Comparison of ENCODE assay signal across 13 cellular contexts in genomic region chr9:122821278-122821952, GRCh38. TPM values are rescaled to one million over a fixed set of nuclear protein-coding genes. Genes with fewer than 3 reads are reported as not detected.
A peak's percentile ranks its signal among the peaks of the same experiment; 100 is the strongest.
DNase-seq lines count a peak whose midpoint lies in the region; ATAC-seq and TF ChIP-seq lines count a peak whose summit lies in the region.
"Had no signal": no experiment of that assay in that cellular context is flagged by ENCODE, and none has a peak within 500 bp of the region (broad histone marks: within the 10 kb centered on the region; RNA-seq: fewer than 3 reads in every experiment).

No MANE protein-coding gene starts in this region.

- 62% methylated on average over 7 of the region's 7 CpGs for WGBS in SK-N-SH (ENCODE audit: low lambda C conversion rate)

- H3K9ac ChIP-seq in SK-N-SH: no peak overlapping the region

- no peak for TF ChIP-seq CTCF in SK-N-SH (IDR thresholded peaks at IDR 0.05)

- CTCF ChIA-PET in SK-N-SH (lab: Yijun Ruan, JAX): interaction anchor here (0.6 to 4.2 kb wide), 3 partner anchors 11 to 727 kb away, joined by 3 to 25 read pairs (median 3); no protein-coding TSS in a partner anchor

- no peak for TF ChIP-seq EP300 in SK-N-SH (IDR thresholded peaks at IDR 0.05; ENCODE audit: borderline replicate concordance in 1 of 2, low read depth in 1 of 2, low read length in 1 of 2)

- no peak overlapping the region for H3K4me2 ChIP-seq in SK-N-SH

- no peaks in the 10 kb centered on the region for H3K9me2 ChIP-seq in SK-N-SH

- H3K9me3 Mint-ChIP-seq in activated naive CD8-positive, alpha-beta T cell treated with anti-CD3 and anti-CD28 coated beads, Interleukin-2, amount 10 ng/mL, durations not matched to agents 7 days and 5 days: no peaks in the 10 kb centered on the region
- H3K9me3 Mint-ChIP-seq in immature natural killer cell: no peaks in the 10 kb centered on the region

- H2AFZ ChIP-seq in SK-N-SH (ENCODE audit: low read depth): no peak overlapping the region

- H3K4me3 Mint-ChIP-seq in activated naive CD8-positive, alpha-beta T cell treated with anti-CD3 and anti-CD28 coated beads, Interleukin-2, amount 10 ng/mL, durations not matched to agents 7 days and 5 days: no peak overlapping the region
- no peak overlapping the region for H3K4me3 Mint-ChIP-seq in immature natural killer cell

- ATAC-seq in SK-N-SH treated with all-trans-retinoic acid at 6 μM for 48 hours: no peak
- no peak for ATAC-seq in activated naive CD8-positive, alpha-beta T cell treated with anti-CD3 and anti-CD28 coated beads, Interleukin-2, amount 10 ng/mL, durations not matched to agents 7 days and 5 days (ENCODE audit: low read depth)
- ATAC-seq in activated CD4-positive, CD25-positive, alpha-beta regulatory T cell treated with anti-CD3 and anti-CD28 coated beads, Interleukin-2, amount 50 U/mL, for 24 hours: no peak
- no peak for ATAC-seq in HG02571 (IDR thresholded peaks at IDR 0.05; ENCODE audit: unreplicated experiment)

- H3K27ac ChIP-seq in SK-N-SH (ENCODE audit: low read depth in 2 of 2, low read length in 1 of 2): no peak overlapping the region; a peak in 1 of 4 replicates
- H3K27ac ChIP-seq in temporal lobe (ENCODE audit: low read depth, low read length): peak overlapping the region; percentile 36
- H3K27ac ChIP-seq: suprapubic skin had no signal

- peak overlapping the region; percentile 11 for H3K27ac Mint-ChIP-seq in activated naive CD8-positive, alpha-beta T cell treated with anti-CD3 and anti-CD28 coated beads, Interleukin-2, amount 10 ng/mL, durations not matched to agents 7 days and 5 days
- peak overlapping the region in 5 of 6 donors; percentile 44 to 80 (median 59) for H3K27ac Mint-ChIP-seq in immature natural killer cell

- H3F3A ChIP-seq in SK-N-SH (replicated peaks; ENCODE audit: insufficient read depth): peaks cover 29% of the 10 kb centered on the region

- H3K36me3 Mint-ChIP-seq in activated naive CD8-positive, alpha-beta T cell treated with anti-CD3 and anti-CD28 coated beads, Interleukin-2, amount 10 ng/mL, durations not matched to agents 7 days and 5 days: peaks cover 26% of the 10 kb centered on the region
- H3K36me3 Mint-ChIP-seq in immature natural killer cell: peaks cover 0 to 40% (median 17%) of the 10 kb centered on the region in 3 donors

- no peak for DNase-seq in SK-N-SH
- no peak for DNase-seq in activated naive CD8-positive, alpha-beta T cell treated with anti-CD3 and anti-CD28 coated beads, Interleukin-2, amount 10 ng/mL, durations not matched to agents 7 days and 5 days
- DNase-seq in immature natural killer cell: no peak
- no peak for DNase-seq in hippocampal formation (lab: John Stamatoyannopoulos, UW)
- DNase-seq: ACHN; activated CD4-positive, alpha-beta T cell treated with anti-CD3 and anti-CD28 coated beads for 1 hour; NCI-H2029 treated with DMSO at 0.1 percent for 48 hours had no signal

- H3K79me2 ChIP-seq in SK-N-SH (ENCODE audit: insufficient read depth): peaks cover 65% of the 10 kb centered on the region

- POLR2A ChIA-PET in SK-N-SH (lab: Yijun Ruan, JAX): no interaction called here
- POLR2A ChIA-PET in activated naive CD8-positive, alpha-beta T cell treated with anti-CD3 and anti-CD28 coated beads, Interleukin-2, amount 10 ng/mL, durations not matched to agents 7 days and 5 days (lab: Charles Lee): no interaction called here

- H3K4me1 Mint-ChIP-seq in activated naive CD8-positive, alpha-beta T cell treated with anti-CD3 and anti-CD28 coated beads, Interleukin-2, amount 10 ng/mL, durations not matched to agents 7 days and 5 days: peaks cover 25% of the 10 kb centered on the region
- H3K4me1 Mint-ChIP-seq in immature natural killer cell: peaks cover 29 to 61% of the 10 kb centered on the region in 2 donors

- H4K20me1 ChIP-seq in SK-N-SH (ENCODE audit: insufficient read depth): peaks cover 18% of the 10 kb centered on the region

- no peak for TF ChIP-seq RAD21 in SK-N-SH (IDR thresholded peaks at IDR 0.05; ENCODE audit: low read length)

- H3K36me3 ChIP-seq in SK-N-SH (replicated peaks in 1 of 2; ENCODE audit: control insufficient read depth in 1 of 2, insufficient read depth in 2 of 2, low read length in 1 of 2): peaks cover 47 to 59% of the 10 kb centered on the region in 2 experiments

- no peaks in the 10 kb centered on the region for H3K27me3 Mint-ChIP-seq in activated naive CD8-positive, alpha-beta T cell treated with anti-CD3 and anti-CD28 coated beads, Interleukin-2, amount 10 ng/mL, durations not matched to agents 7 days and 5 days
- no peaks in the 10 kb centered on the region for H3K27me3 Mint-ChIP-seq in immature natural killer cell (ENCODE audit: low read depth in 3 of 3)

- H3K4me3 ChIP-seq in SK-N-SH (ENCODE audit: low read depth in 2 of 2, low read length in 1 of 2): no peak overlapping the region
- H3K4me3 ChIP-seq: suprapubic skin had no signal

- no peaks in the 10 kb centered on the region for H3K27me3 ChIP-seq in SK-N-SH (ENCODE audit: insufficient read depth)
- H3K27me3 ChIP-seq: suprapubic skin had no signal

- H3K9me3 ChIP-seq in SK-N-SH: no peaks in the 10 kb centered on the region
- H3K9me3 ChIP-seq: suprapubic skin had no signal

- peaks cover 4 to 17% of the 10 kb centered on the region in 2 experiments; a peak in 3 of 4 replicates for H3K4me1 ChIP-seq in SK-N-SH (ENCODE audit: control insufficient read depth in 1 of 2, insufficient read depth in 2 of 2, low read depth in 1 of 2, low read length in 1 of 2)

TF ChIP-seq in SK-N-SH, 30 proteins besides CTCF, POLR2A, EP300 and RAD21:
- TF ChIP-seq TAF1 (IDR thresholded peaks at IDR 0.05; ENCODE audit: borderline replicate concordance, low read depth, low read length): no peak
- no peak for TF ChIP-seq EZH2phosphoT487 (IDR thresholded peaks at IDR 0.05; ENCODE audit: borderline replicate concordance, low read depth)
- TF ChIP-seq GATA2 (CRISPR knock-in tag; IDR thresholded peaks at IDR 0.05): peak; percentile 46; the same call in 1 of the 2 replicates
- no peak for TF ChIP-seq ELF1 (IDR thresholded peaks at IDR 0.05)
- TF ChIP-seq SIN3A (IDR thresholded peaks at IDR 0.05; ENCODE audit: borderline replicate concordance, low read depth, low read length): no peak
TF ChIP-seq in SK-N-SH: peak in this region for 1.

TF ChIP-seq in SK-N-SH treated with all-trans-retinoic acid at 6 μM for 48 hours, 23 proteins besides CTCF, POLR2A, EP300 and RAD21 (continues in another document):
- TF ChIP-seq PATZ1 (CRISPR knock-in tag; IDR thresholded peaks at IDR 0.05; ENCODE audit: borderline replicate concordance) (no peak), GLIS3 (CRISPR knock-in tag; IDR thresholded peaks at IDR 0.05) (no peak), PPARA (CRISPR knock-in tag; IDR thresholded peaks at IDR 0.05; ENCODE audit: borderline replicate concordance) (no peak), OSR1 (CRISPR knock-in tag; IDR thresholded peaks at IDR 0.05) (no peak), ZFP3 (CRISPR knock-in tag; IDR thresholded peaks at IDR 0.05) (no peak), RARB (CRISPR knock-in tag; IDR thresholded peaks at IDR 0.05) (no peak), CSDC2 (CRISPR knock-in tag; IDR thresholded peaks at IDR 0.05) (no peak), ZFP30 (CRISPR knock-in tag; IDR thresholded peaks at IDR 0.05) (no peak), BACH2 (CRISPR knock-in tag; IDR thresholded peaks at IDR 0.05; ENCODE audit: borderline replicate concordance) (no peak), TOX (CRISPR knock-in tag; IDR thresholded peaks at IDR 0.05; ENCODE audit: borderline replicate concordance) (no peak)

RNA-seq across cellular contexts. Expression of gene PDCL, which starts 7.0 kb away (rescaled TPM):
- polyA plus RNA-seq in SK-N-SH (2012; rRNA removed) (11.9 and 12.1 TPM in 2 replicates), immature natural killer cell (10 to 100 TPM; 10.0 to 14.0 (median 13.6) TPM)
- 14.4 and 17.7 TPM in 2 replicates for polyA plus RNA-seq in SK-N-SH (2012; cell fraction: cytosol; rRNA removed)
- 6.3 and 8.1 TPM in 2 replicates for polyA plus RNA-seq in SK-N-SH (2012; cell fraction: nucleus; rRNA removed)
- total RNA-seq in activated naive CD8-positive, alpha-beta T cell treated with anti-CD3 and anti-CD28 coated beads, Interleukin-2, amount 10 ng/mL, durations not matched to agents 7 days and 5 days: 10 to 100 TPM; 24.3 to 26.6 TPM
- 32.5 TPM for total RNA-seq in temporal lobe

RNA-seq across cellular contexts. Expression of gene OR1K1, which starts 21.5 kb away (rescaled TPM):
- polyA plus RNA-seq in SK-N-SH (2012; rRNA removed) (not detected in 2 replicates), immature natural killer cell (not detected)
- not detected in 2 replicates for polyA plus RNA-seq in SK-N-SH (2012; cell fraction: cytosol; rRNA removed)
- not detected in 2 replicates for polyA plus RNA-seq in SK-N-SH (2012; cell fraction: nucleus; rRNA removed)
- not detected for total RNA-seq in activated naive CD8-positive, alpha-beta T cell treated with anti-CD3 and anti-CD28 coated beads, Interleukin-2, amount 10 ng/mL, durations not matched to agents 7 days and 5 days
- total RNA-seq in temporal lobe: not detected
- total RNA-seq: osteoblast, suprapubic skin had no signal

RNA-seq across cellular contexts. Expression of gene OR5C1, which starts 32.7 kb away (rescaled TPM):
- polyA plus RNA-seq in SK-N-SH (2012; rRNA removed) (not detected in 2 replicates), immature natural killer cell (not detected)
- polyA plus RNA-seq in SK-N-SH (2012; cell fraction: cytosol; rRNA removed): not detected in 2 replicates
- not detected in 2 replicates for polyA plus RNA-seq in SK-N-SH (2012; cell fraction: nucleus; rRNA removed)
- not detected for total RNA-seq in activated naive CD8-positive, alpha-beta T cell treated with anti-CD3 and anti-CD28 coated beads, Interleukin-2, amount 10 ng/mL, durations not matched to agents 7 days and 5 days
- total RNA-seq in temporal lobe: not detected
- total RNA-seq: osteoblast, suprapubic skin had no signal
